ENCODE assay signal across 22 cellular contexts in the genomic region with DNA sequence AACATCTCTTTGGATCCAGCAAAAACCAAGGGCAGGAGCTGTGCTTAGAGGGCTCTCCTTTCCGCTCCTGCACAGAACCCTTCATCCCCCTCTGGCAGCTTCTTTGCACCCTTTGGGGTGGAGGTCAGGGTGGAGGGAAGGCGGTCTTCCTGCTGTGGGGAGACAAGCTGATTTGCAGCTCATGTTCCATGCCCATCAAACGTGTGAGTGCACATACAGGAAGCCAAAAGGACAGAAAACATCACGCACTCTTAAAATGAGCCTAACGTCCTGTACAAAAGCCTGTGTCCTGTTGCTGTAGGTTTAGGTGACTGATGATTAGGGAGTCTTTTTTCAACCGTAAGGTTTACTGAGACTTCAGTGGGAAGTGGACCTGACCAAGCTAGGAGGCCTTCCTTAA.
"Had no signal": no experiment of that assay in that cellular context is flagged by ENCODE, and none has a peak within 500 bp of the region (broad histone marks: within the 10 kb centered on the region; RNA-seq: fewer than 3 reads in every experiment).

No MANE protein-coding gene starts in this region.

- H3K27ac Mint-ChIP-seq: activated naive CD4-positive, alpha-beta T cell treated with anti-CD3 and anti-CD28 coated beads, Interleukin-2, amount 50 U/mL, for 24 hours; nephron progenitor cell had no signal

- H3K27me3 ChIP-seq: breast epithelium, colonic mucosa, dorsolateral prefrontal cortex, pancreas, right atrium auricular region, spleen, upper lobe of right lung had no signal

- DNase-seq: activated CD4-positive, CD25-positive, alpha-beta regulatory T cell treated with anti-CD3 and anti-CD28 coated beads, Interleukin-2, amount 50 U/mL, for 72 hours; amniotic stem cell; colonic mucosa; dorsolateral prefrontal cortex; effector memory CD8-positive, alpha-beta T cell; foreskin melanocyte; hippocampal formation; midbrain; nephron progenitor cell; pancreas; psoas muscle; spleen; stimulated activated CD4-positive, alpha-beta T cell treated with anti-CD3 and anti-CD28 coated beads, Interleukin-4, amount 100 ng/mL, for 1 hour; stimulated activated naive CD8-positive, alpha-beta T cell treated with anti-CD3 and anti-CD28 coated beads, Interleukin-15, Interleukin-2, amounts not matched to agents 100 U/mL and 50 U/mL, for 24 hours; SW 1271; upper lobe of right lung; WERI-Rb-1 had no signal

- H3K36me3 ChIP-seq: breast epithelium, colonic mucosa, upper lobe of right lung, WERI-Rb-1 had no signal

- H3K4me3 ChIP-seq: breast epithelium, colonic mucosa, dorsolateral prefrontal cortex, pancreas, psoas muscle, right atrium auricular region, SK-N-MC, spleen, upper lobe of right lung had no signal

- H3K9me3 Mint-ChIP-seq: activated naive CD4-positive, alpha-beta T cell treated with anti-CD3 and anti-CD28 coated beads, Interleukin-2, amount 50 U/mL, for 24 hours; effector memory CD8-positive, alpha-beta T cell had no signal

- H3K4me3 Mint-ChIP-seq: activated naive CD4-positive, alpha-beta T cell treated with anti-CD3 and anti-CD28 coated beads, Interleukin-2, amount 50 U/mL, for 24 hours; effector memory CD8-positive, alpha-beta T cell; nephron progenitor cell had no signal

- H3K27ac ChIP-seq: breast epithelium, colonic mucosa, dorsolateral prefrontal cortex, pancreas, SK-N-MC, spleen, upper lobe of right lung, WERI-Rb-1 had no signal

- H3K9me3 ChIP-seq: colonic mucosa, pancreas, psoas muscle, right atrium auricular region, spleen, upper lobe of right lung had no signal

- H3K4me1 ChIP-seq: breast epithelium, colonic mucosa, pancreas, upper lobe of right lung had no signal

- ATAC-seq: effector memory CD8-positive, alpha-beta T cell; esophagus mucosa; psoas muscle; stimulated activated naive CD8-positive, alpha-beta T cell treated with anti-CD3 and anti-CD28 coated beads, Interleukin-15, Interleukin-2, amounts not matched to agents 100 U/mL and 50 U/mL, for 24 hours; upper lobe of right lung had no signal

- H3K27me3 Mint-ChIP-seq: activated naive CD4-positive, alpha-beta T cell treated with anti-CD3 and anti-CD28 coated beads, Interleukin-2, amount 50 U/mL, for 24 hours; effector memory CD8-positive, alpha-beta T cell had no signal
